ENCODE assay signal across 15 cellular contexts in the genomic region with DNA sequence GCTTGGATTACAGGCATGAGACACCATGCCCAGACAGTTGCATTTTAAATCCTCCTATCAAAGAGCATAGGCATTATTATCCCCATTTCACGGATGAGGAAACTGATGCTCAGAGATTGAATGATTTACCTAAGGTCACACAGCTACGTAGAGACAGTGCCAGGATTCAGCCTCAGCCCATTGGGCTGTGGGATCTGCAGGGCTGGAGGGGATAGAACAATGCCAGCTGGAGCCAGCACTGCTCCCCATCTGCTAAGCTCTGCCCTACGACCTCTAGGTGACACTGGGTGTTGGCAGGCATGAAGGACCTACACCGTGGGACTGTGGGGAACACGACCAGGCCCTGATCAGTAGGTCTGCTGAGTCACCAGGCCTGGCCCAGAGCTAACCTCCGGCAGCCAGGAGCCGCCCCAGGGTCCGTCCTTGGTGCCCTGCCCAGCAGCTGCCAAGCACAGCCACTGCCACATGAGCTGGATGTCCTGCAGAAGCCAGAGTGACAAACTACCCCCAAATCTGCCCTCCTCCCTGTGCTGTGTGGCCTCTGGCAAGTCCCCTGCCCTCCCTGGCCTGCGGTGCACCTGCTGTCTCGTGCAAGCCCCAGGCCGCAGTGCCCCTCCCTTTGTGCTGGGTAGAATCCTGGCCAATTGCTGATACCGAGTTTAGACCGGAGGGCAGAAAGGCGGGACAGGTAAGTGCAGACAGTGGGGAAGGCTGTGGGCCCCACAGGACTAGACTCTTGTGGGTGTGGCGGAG. TPM values are rescaled to one million over a fixed set of nuclear protein-coding genes. Genes with fewer than 3 reads are reported as not detected.
DNase-seq lines count a peak whose midpoint lies in the region; ATAC-seq and TF ChIP-seq lines count a peak whose summit lies in the region.
"Had no signal": no experiment of that assay in that cellular context is flagged by ENCODE, and none has a peak within 500 bp of the region (broad histone marks: within the 10 kb centered on the region; RNA-seq: fewer than 3 reads in every experiment).

No MANE protein-coding gene starts in this region.

- TF ChIP-seq EP300 in stomach (IDR thresholded peaks at IDR 0.05) = no peak

- CTCF ChIA-PET in activated CD4-positive, alpha-beta T cell treated with anti-CD3 and anti-CD28 coated beads for 36 hours (lab: Charles Lee) = interaction anchor here (0.7 to 4.9 kb wide), 4 partner anchors 72 to 1443 kb away, joined by 3 to 26 read pairs (median 4); no protein-coding TSS in a partner anchor

- no peak for TF ChIP-seq POLR2A in stomach (IDR thresholded peaks at IDR 0.05)

- POLR2A ChIA-PET in activated CD4-positive, alpha-beta T cell treated with anti-CD3 and anti-CD28 coated beads for 36 hours (lab: Charles Lee) = no interaction called here

- ATAC-seq in activated T-helper 17 cell treated with anti-CD3 and anti-CD28 coated beads, Interleukin-2, amount 50 U/mL, for 72 hours (replicated peaks) = no peak
- no peak for ATAC-seq in activated CD4-positive, alpha-beta T cell treated with anti-CD3 and anti-CD28 coated beads for 36 hours
- ATAC-seq: effector memory CD8-positive, alpha-beta T cell had no signal

- H3K27ac Mint-ChIP-seq in progenitor cell of endocrine pancreas = no peak overlapping the region
- no peak overlapping the region for H3K27ac Mint-ChIP-seq in activated T-helper 17 cell treated with anti-CD3 and anti-CD28 coated beads, Interleukin-2, amount 50 U/mL, for 72 hours
- H3K27ac Mint-ChIP-seq in activated CD4-positive, alpha-beta T cell treated with anti-CD3 and anti-CD28 coated beads for 36 hours = no peak overlapping the region
- H3K27ac Mint-ChIP-seq: memory B cell had no signal

- peaks cover 2% of the 10 kb centered on the region for H3K4me1 Mint-ChIP-seq in progenitor cell of endocrine pancreas (ENCODE audit: low read depth)
- peaks cover 6% of the 10 kb centered on the region for H3K4me1 Mint-ChIP-seq in activated T-helper 17 cell treated with anti-CD3 and anti-CD28 coated beads, Interleukin-2, amount 50 U/mL, for 72 hours
- H3K4me1 Mint-ChIP-seq in activated CD4-positive, alpha-beta T cell treated with anti-CD3 and anti-CD28 coated beads for 36 hours = peaks cover 5% of the 10 kb centered on the region

- no peaks in the 10 kb centered on the region for H3K36me3 Mint-ChIP-seq in progenitor cell of endocrine pancreas (ENCODE audit: insufficient read depth)
- no peaks in the 10 kb centered on the region for H3K36me3 Mint-ChIP-seq in activated T-helper 17 cell treated with anti-CD3 and anti-CD28 coated beads, Interleukin-2, amount 50 U/mL, for 72 hours (ENCODE audit: low read depth)
- no peaks in the 10 kb centered on the region for H3K36me3 Mint-ChIP-seq in activated CD4-positive, alpha-beta T cell treated with anti-CD3 and anti-CD28 coated beads for 36 hours (ENCODE audit: low read depth)
- H3K36me3 Mint-ChIP-seq: memory B cell had no signal

- H3K27me3 ChIP-seq in stomach = no peaks in the 10 kb centered on the region
- H3K27me3 ChIP-seq: upper lobe of left lung had no signal

- intact Hi-C loops in stomach (cut with DNase I; ENCODE audit: low total_unique reads) = no loop called here
- intact Hi-C loops in activated CD4-positive, alpha-beta T cell treated with anti-CD3 and anti-CD28 coated beads for 36 hours (cut with DNase I, micrococcal nuclease) = no loop called here

- TF ChIP-seq CTCF in stomach (IDR thresholded peaks at IDR 0.05) (no peak), progenitor cell of endocrine pancreas (IDR thresholded peaks at IDR 0.05; ENCODE audit: unreplicated experiment) (no peak)

- H3K9me3 Mint-ChIP-seq in progenitor cell of endocrine pancreas (ENCODE audit: low read depth) = no peaks in the 10 kb centered on the region
- no peaks in the 10 kb centered on the region for H3K9me3 Mint-ChIP-seq in activated T-helper 17 cell treated with anti-CD3 and anti-CD28 coated beads, Interleukin-2, amount 50 U/mL, for 72 hours
- H3K9me3 Mint-ChIP-seq in activated CD4-positive, alpha-beta T cell treated with anti-CD3 and anti-CD28 coated beads for 36 hours (ENCODE audit: low read depth) = no peaks in the 10 kb centered on the region
- H3K9me3 Mint-ChIP-seq: effector memory CD8-positive, alpha-beta T cell; memory B cell had no signal

- peaks cover 4% of the 10 kb centered on the region for H3K27me3 Mint-ChIP-seq in progenitor cell of endocrine pancreas
- H3K27me3 Mint-ChIP-seq in activated T-helper 17 cell treated with anti-CD3 and anti-CD28 coated beads, Interleukin-2, amount 50 U/mL, for 72 hours = no peaks in the 10 kb centered on the region
- H3K27me3 Mint-ChIP-seq in activated CD4-positive, alpha-beta T cell treated with anti-CD3 and anti-CD28 coated beads for 36 hours = no peaks in the 10 kb centered on the region
- H3K27me3 Mint-ChIP-seq: effector memory CD8-positive, alpha-beta T cell; memory B cell had no signal

- H3K27ac ChIP-seq in stomach = peak overlapping the region; percentile 33 to 59 (median 45)
- H3K27ac ChIP-seq: 22Rv1, upper lobe of left lung had no signal

- H3K36me3 ChIP-seq in stomach = no peaks in the 10 kb centered on the region
- H3K36me3 ChIP-seq: upper lobe of left lung had no signal

- DNase-seq in DMS53 (lab: John Stamatoyannopoulos, UW) (peak; percentile 41), DMS53 treated with DMSO at 0.1 percent for 48 hours (lab: John Stamatoyannopoulos, UW; ENCODE audit: unreplicated experiment) (no peak), SW480 (ENCODE audit: low spot score) (peak; percentile 92), islet precursor cell (peak; percentile 61), stomach (peak; percentile 81), progenitor cell of endocrine pancreas (ENCODE audit: low spot score, unreplicated experiment) (no peak)
- DNase-seq in activated CD4-positive, alpha-beta T cell treated with anti-CD3 and anti-CD28 coated beads for 36 hours = no peak
- DNase-seq: activated CD4-positive, alpha-beta T cell treated with anti-CD3 and anti-CD28 coated beads for 4 hours; DMS 273 treated with DMSO at 0.1 percent for 48 hours; effector memory CD8-positive, alpha-beta T cell; NCI-H1694; upper lobe of left lung had no signal

- H3K4me3 ChIP-seq in stomach = no peak overlapping the region
- H3K4me3 ChIP-seq: upper lobe of left lung had no signal

- H3K4me3 Mint-ChIP-seq in progenitor cell of endocrine pancreas (ENCODE audit: low read depth) = no peak overlapping the region
- H3K4me3 Mint-ChIP-seq in activated T-helper 17 cell treated with anti-CD3 and anti-CD28 coated beads, Interleukin-2, amount 50 U/mL, for 72 hours = no peak overlapping the region
- no peak overlapping the region for H3K4me3 Mint-ChIP-seq in activated CD4-positive, alpha-beta T cell treated with anti-CD3 and anti-CD28 coated beads for 36 hours
- H3K4me3 Mint-ChIP-seq: effector memory CD8-positive, alpha-beta T cell; memory B cell had no signal

- 48 to 79% (median 51%) methylated on average over 4 to 15 of the region's 15 CpGs for WGBS in stomach, 5 donors

- peaks cover 0 to 45% (median 21%) of the 10 kb centered on the region in 4 donors for H3K4me1 ChIP-seq in stomach

- no peaks in the 10 kb centered on the region for H3K9me3 ChIP-seq in stomach
- H3K9me3 ChIP-seq: upper lobe of left lung had no signal

RNA-seq across cellular contexts. Expression of a gene that starts 47.6 kb away (rescaled TPM):
- total RNA-seq in stomach (10 to 100 TPM in 4 of 5 donors, 1 to 10 TPM in 1; 8.4 to 84.8 (median 24.8) TPM), progenitor cell of endocrine pancreas (18.4 and 19.3 TPM in 2 replicates)
- 10 to 100 TPM in 1 of 3 donors, 1 to 10 TPM in 2; 4.9 to 14.8 (median 6.9) TPM for polyA plus RNA-seq in stomach
- total RNA-seq in activated T-helper 17 cell treated with anti-CD3 and anti-CD28 coated beads, Interleukin-2, amount 50 U/mL, for 72 hours = 1 to 10 TPM in 1 of 2 donors, under 1 TPM in 1; 0.56 to 2.3 TPM
- total RNA-seq in activated CD4-positive, alpha-beta T cell treated with anti-CD3 and anti-CD28 coated beads for 36 hours = under 1 TPM; 0.21 to 0.43 TPM

Comparison
In these comparisons a context has a peak if more than half of its experiments do, and no peak if none do; other contexts are left out.
1. DNase-seq: peak in DMS53 (single experiment), SW480 (single experiment), islet precursor cell (single experiment) and stomach (single experiment); none in DMS53 treated with DMSO at 0.1 percent for 48 hours (single experiment), progenitor cell of endocrine pancreas (single experiment) and activated CD4-positive, alpha-beta T cell treated with anti-CD3 and anti-CD28 coated beads for 36 hours (single experiment).